Comparison of ENCODE assay signal across 32 cellular contexts in genomic region chr12:12599750-12600643, GRCh38. TPM values are rescaled to one million over a fixed set of nuclear protein-coding genes. Genes with fewer than 3 reads are reported as not detected.
DNase-seq lines count a peak whose midpoint lies in the region; ATAC-seq, FAIRE-seq and TF ChIP-seq lines count a peak whose summit lies in the region.
"Had no signal": no experiment of that assay in that cellular context is flagged by ENCODE, and none has a peak within 500 bp of the region (broad histone marks: within the 10 kb centered on the region; RNA-seq: fewer than 3 reads in every experiment).

No MANE protein-coding gene starts in this region.

- H3K9ac ChIP-seq in K562 (ENCODE audit: insufficient read depth in 1 of 2, low read depth in 2 of 2, low read length in 2 of 2) (no peak overlapping the region), mesendoderm (ENCODE audit: low read length) (no peak overlapping the region)

- TF ChIP-seq POLR2A in K562 (conservative IDR thresholded peaks at IDR 0.05), result no peak

- H3K9me3 Mint-ChIP-seq in CD14-positive monocyte (peaks cover 0 to 3% (median 0%) of the 10 kb centered on the region in 7 donors), mesothelial cell of epicardium (peaks cover 9% of the 10 kb centered on the region)
- H3K9me3 Mint-ChIP-seq: CD4-positive, CD25-positive, alpha-beta regulatory T cell; effector memory CD8-positive, alpha-beta T cell; natural killer cell treated with Interleukin-12 subunit alpha and Interleukin-12 subunit beta and Interleukin-15 and Interleukin-18, amount 100 ng/mL, for 72 hours had no signal

- no peak overlapping the region for H3K56ac ChIP-seq in mesendoderm (ENCODE audit: low read length)

- H3K4me3 Mint-ChIP-seq in CD14-positive monocyte (no peak overlapping the region), mesothelial cell of epicardium (no peak overlapping the region)
- H3K4me3 Mint-ChIP-seq: activated CD4-positive, alpha-beta T cell treated with anti-CD3 and anti-CD28 coated beads for 36 hours; CD4-positive, CD25-positive, alpha-beta regulatory T cell; effector memory CD8-positive, alpha-beta T cell; natural killer cell treated with Interleukin-12 subunit alpha and Interleukin-12 subunit beta and Interleukin-15 and Interleukin-18, amount 100 ng/mL, for 72 hours; stimulated activated effector memory CD8-positive, alpha-beta T cell treated with anti-CD3 and anti-CD28 coated beads, Interleukin-12 subunit alpha, Interleukin-12 subunit beta, amount 100 ng/mL, for 72 hours; T-helper 2 cell treated with Interferon-gamma antibody and Interleukin-4, amounts not matched to agents 5 μg/mL and 100 μg/mL, for 36 hours had no signal

- H3K79me2 ChIP-seq in K562 (ENCODE audit: control insufficient read depth, insufficient read depth, low read length), result no peaks in the 10 kb centered on the region
- H3K79me2 ChIP-seq in mesendoderm (ENCODE audit: control insufficient read depth, insufficient read depth, low read length), result no peaks in the 10 kb centered on the region

- no peaks in the 10 kb centered on the region for H4K20me1 ChIP-seq in K562 (replicated peaks; ENCODE audit: control insufficient read depth, insufficient read depth, low read length)

- H3K36me3 Mint-ChIP-seq in CD14-positive monocyte, result no peaks in the 10 kb centered on the region
- peaks cover 3% of the 10 kb centered on the region for H3K36me3 Mint-ChIP-seq in mesothelial cell of epicardium
- H3K36me3 Mint-ChIP-seq: activated naive CD4-positive, alpha-beta T cell treated with anti-CD3 and anti-CD28 coated beads, Interleukin-2, amount 50 U/mL, for 72 hours; CD4-positive, CD25-positive, alpha-beta regulatory T cell; natural killer cell treated with Interleukin-12 subunit alpha and Interleukin-12 subunit beta and Interleukin-15 and Interleukin-18, amount 100 ng/mL, for 72 hours; stimulated activated effector memory CD8-positive, alpha-beta T cell treated with anti-CD3 and anti-CD28 coated beads, Interleukin-12 subunit alpha, Interleukin-12 subunit beta, amount 100 ng/mL, for 72 hours had no signal

- DNase-seq in CD14-positive monocyte (ENCODE audit: low spot score) (no peak), NCI-H226 (peak; percentile 16), K562 (ENCODE audit: extremely low read depth in 1 of 4, low spot score in 3 of 4) (no peak), mesothelial cell of epicardium (ENCODE audit: low spot score in 2 of 2, unreplicated experiment in 2 of 2) (peak in 1 of 2 experiments; percentile 41), aorta (no peak), mesendoderm (no peak)
- DNase-seq: 8988T; activated CD4-positive, alpha-beta T cell treated with anti-CD3 and anti-CD28 coated beads for 36 hours; activated CD8-positive, alpha-beta memory T cell treated with anti-CD3 and anti-CD28 coated beads for 24 hours; activated T-cell treated with anti-CD3 and anti-CD28 coated beads for 4 hours; CD4-positive, CD25-positive, alpha-beta regulatory T cell; DND-41; effector memory CD8-positive, alpha-beta T cell; erythroblast; NCI-H1436; NCI-H2081; NCI-H345; SHP77 treated with DMSO at 0.1 percent for 48 hours; stimulated activated CD4-positive, alpha-beta T cell treated with anti-CD3 and anti-CD28 coated beads, Interleukin-15, amount 100 ng/mL, for 24 hours had no signal

- no TSS peak for BruUV-seq in K562 (replicated peaks; lab: Mats Ljungman, UMichigan)

- H3K9me3 ChIP-seq in K562 (replicated peaks; ENCODE audit: control insufficient read depth, insufficient read depth, low read depth, low read length), result no peaks in the 10 kb centered on the region
- H3K9me3 ChIP-seq in aorta (ENCODE audit: control insufficient read depth, low read length), result no peaks in the 10 kb centered on the region
- H3K9me3 ChIP-seq: HAP-1, upper lobe of left lung had no signal

- H3K27ac ChIP-seq in K562 (ENCODE audit: extremely low read depth, low read depth, low read length), result no peak overlapping the region; the same call in 2 of the 3 replicates
- H3K27ac ChIP-seq in aorta (ENCODE audit: low read depth in 1 of 2, low read length in 2 of 2), result no peak overlapping the region
- H3K27ac ChIP-seq in mesendoderm (ENCODE audit: low read depth, low read length), result no peak overlapping the region
- H3K27ac ChIP-seq: upper lobe of left lung had no signal

- H4K8ac ChIP-seq in mesendoderm (ENCODE audit: low read depth, low read length), result no peak overlapping the region

- H2AK5ac ChIP-seq in mesendoderm (ENCODE audit: low read length), result no peak overlapping the region

- H3K4me3 ChIP-seq in K562 (no peak overlapping the region), aorta (ENCODE audit: low read length in 2 of 2) (no peak overlapping the region), mesendoderm (ENCODE audit: low read length) (no peak overlapping the region)
- H3K4me3 ChIP-seq: HAP-1, lung, upper lobe of left lung had no signal

- in situ Hi-C loops in K562 (cut with MboI), result no loop called here

- H3K4me2 ChIP-seq in K562 (ENCODE audit: insufficient read depth, low read length), result no peak overlapping the region
- H3K4me2 ChIP-seq in mesendoderm (ENCODE audit: low read length), result no peak overlapping the region

- intact Hi-C loops in CD14-positive monocyte (cut with micrococcal nuclease), result no loop called here
- intact Hi-C loops in K562 (cut with micrococcal nuclease), result no loop called here
- intact Hi-C loops in aorta (cut with DNase I), result no loop called here

- H3K4me1 ChIP-seq in K562 (replicated peaks in 1 of 2; ENCODE audit: control insufficient read depth in 2 of 2, insufficient read depth in 2 of 2, low read length in 2 of 2), result no peaks in the 10 kb centered on the region
- H3K4me1 ChIP-seq in aorta (ENCODE audit: control insufficient read depth in 1 of 2, insufficient read depth in 2 of 2, low read length in 2 of 2), result no peaks in the 10 kb centered on the region
- no peaks in the 10 kb centered on the region for H3K4me1 ChIP-seq in mesendoderm (ENCODE audit: control insufficient read depth, low read depth, low read length)
- H3K4me1 ChIP-seq: HAP-1, upper lobe of left lung had no signal

- H3K9me1 ChIP-seq in K562 (ENCODE audit: control insufficient read depth, insufficient read depth, low read length), result no peaks in the 10 kb centered on the region

- H2AFZ ChIP-seq in K562 (ENCODE audit: low read depth, low read length), result peak overlapping the region; percentile 82

- ATAC-seq in K562 (peak; percentile 37; the same call in 2 of the 3 replicates), aorta (ENCODE audit: low FRiP score) (no peak), GM18909 (IDR thresholded peaks at IDR 0.05; ENCODE audit: poor library complexity, unreplicated experiment) (no peak), GM21619 (IDR thresholded peaks at IDR 0.05; ENCODE audit: unreplicated experiment) (no peak)
- ATAC-seq: activated CD4-positive, alpha-beta T cell treated with anti-CD3 and anti-CD28 coated beads for 36 hours; activated naive CD4-positive, alpha-beta T cell treated with anti-CD3 and anti-CD28 coated beads, Interleukin-2, amount 50 U/mL, for 72 hours; effector memory CD8-positive, alpha-beta T cell; natural killer cell treated with Interleukin-12 subunit alpha and Interleukin-12 subunit beta and Interleukin-15 and Interleukin-18, amount 100 ng/mL, for 72 hours; stimulated activated effector memory CD8-positive, alpha-beta T cell treated with anti-CD3 and anti-CD28 coated beads, Interleukin-12 subunit alpha, Interleukin-12 subunit beta, amount 100 ng/mL, for 72 hours had no signal

- POLR2A ChIA-PET in K562 (lab: Yijun Ruan, JAX), result interaction anchor here (0.9 kb wide), 1 partner anchor 11 kb away, joined by 3 read pairs; the partner anchor contains the start of gene CREBL2

- TF ChIP-seq RAD21 in K562 (CRISPR knock-in tag; conservative IDR thresholded peaks at IDR 0.05 in 1 of 2, IDR thresholded peaks at IDR 0.05 in 1 of 2), result no peak

- H3K27me3 Mint-ChIP-seq in CD14-positive monocyte (ENCODE audit: low read depth in 3 of 3) (peaks cover 4% of the 10 kb centered on the region in 3 donors), mesothelial cell of epicardium (ENCODE audit: low read depth) (no peaks in the 10 kb centered on the region)
- H3K27me3 Mint-ChIP-seq: activated CD4-positive, alpha-beta T cell treated with anti-CD3 and anti-CD28 coated beads for 36 hours had no signal

- H3K18ac ChIP-seq in mesendoderm (ENCODE audit: low read length), result no peak overlapping the region

- no peaks in the 10 kb centered on the region for H3K27me3 ChIP-seq in K562 (ENCODE audit: control insufficient read depth in 2 of 2, insufficient read depth in 2 of 2, low read length in 2 of 2)
- H3K27me3 ChIP-seq in aorta (ENCODE audit: control insufficient read depth in 1 of 2, insufficient read depth in 2 of 2, low read length in 1 of 2), result peaks cover 0 to 2% of the 10 kb centered on the region in 2 donors
- H3K27me3 ChIP-seq in mesendoderm (ENCODE audit: insufficient read depth, low read length, poor library complexity), result no peaks in the 10 kb centered on the region
- H3K27me3 ChIP-seq: upper lobe of left lung had no signal

- H3K36me3 ChIP-seq in K562 (ENCODE audit: control insufficient read depth, insufficient read depth, low read length), result no peaks in the 10 kb centered on the region
- no peaks in the 10 kb centered on the region for H3K36me3 ChIP-seq in aorta (ENCODE audit: control insufficient read depth in 1 of 2, insufficient read depth in 2 of 2, low read length in 1 of 2)
- H3K36me3 ChIP-seq in mesendoderm (ENCODE audit: control insufficient read depth, insufficient read depth, low read length), result no peaks in the 10 kb centered on the region
- H3K36me3 ChIP-seq: HAP-1, upper lobe of left lung had no signal

- no peak for FAIRE-seq in K562 (lab: Jason Lieb, UNC)
- FAIRE-seq: colon, D721Med, GM18507, RCC 7860 had no signal

- H3K4ac ChIP-seq in mesendoderm (ENCODE audit: low read depth, low read length), result no peak overlapping the region

- no peak overlapping the region for H2BK5ac ChIP-seq in mesendoderm (ENCODE audit: low read length)

- CTCF ChIA-PET in K562 (lab: Yijun Ruan, JAX; ENCODE audit: low intra/inter-chr PET ratio), result no interaction called here

- H2BK15ac ChIP-seq in mesendoderm (replicated peaks; ENCODE audit: low read depth), result no peak overlapping the region

- WGBS in K562 (ENCODE audit: insufficient coverage, low coverage, missing lambda C conversion rate), result 22% methylated on average over 4 of the region's 9 CpGs
- WGBS in aorta, 2 donors, result 73 to 77% methylated on average over 9 of the region's 9 CpGs
- WGBS in mesendoderm (ENCODE audit: extremely low coverage, insufficient coverage, low lambda C conversion rate), result no CpG with 5 or more reads among the region's 9 CpGs

- no peak overlapping the region for H4K5ac ChIP-seq in mesendoderm (ENCODE audit: low read length)

- H3K4me1 Mint-ChIP-seq in CD14-positive monocyte (peaks cover 13% of the 10 kb centered on the region), mesothelial cell of epicardium (peaks cover 16% of the 10 kb centered on the region)
- H3K4me1 Mint-ChIP-seq: activated CD4-positive, alpha-beta T cell treated with anti-CD3 and anti-CD28 coated beads for 36 hours; stimulated activated effector memory CD8-positive, alpha-beta T cell treated with anti-CD3 and anti-CD28 coated beads, Interleukin-12 subunit alpha, Interleukin-12 subunit beta, amount 100 ng/mL, for 72 hours had no signal

- TF ChIP-seq CTCF in CD14-positive monocyte (IDR thresholded peaks at IDR 0.05) (no peak), K562 (IDR thresholded peaks at IDR 0.05 in 2 of 3, conservative IDR thresholded peaks at IDR 0.05 in 1 of 3; ENCODE audit: insufficient read depth in 2 of 3, low read depth in 1 of 3, low read length in 3 of 3) (no peak), mesothelial cell of epicardium (IDR thresholded peaks at IDR 0.05; ENCODE audit: unreplicated experiment) (no peak)

- H3K27ac Mint-ChIP-seq in CD14-positive monocyte (peak overlapping the region in 4 of 7 donors; percentile 1 to 55 (median 41)), mesothelial cell of epicardium (peak overlapping the region; percentile 89)
- H3K27ac Mint-ChIP-seq: activated CD4-positive, alpha-beta T cell treated with anti-CD3 and anti-CD28 coated beads for 36 hours; effector memory CD8-positive, alpha-beta T cell; natural killer cell treated with Interleukin-12 subunit alpha and Interleukin-12 subunit beta and Interleukin-15 and Interleukin-18, amount 100 ng/mL, for 72 hours; stimulated activated effector memory CD8-positive, alpha-beta T cell treated with anti-CD3 and anti-CD28 coated beads, Interleukin-12 subunit alpha, Interleukin-12 subunit beta, amount 100 ng/mL, for 72 hours; T-helper 2 cell treated with Interferon-gamma antibody and Interleukin-4, amounts not matched to agents 5 μg/mL and 100 μg/mL, for 36 hours had no signal

- no peak overlapping the region for H3K23ac ChIP-seq in mesendoderm (ENCODE audit: low read length)

- TF ChIP-seq EP300 in K562 (IDR thresholded peaks at IDR 0.05; ENCODE audit: low read length), result no peak

- H2BK120ac ChIP-seq in mesendoderm (ENCODE audit: low read depth, low read length), result no peak overlapping the region

- no peaks in the 10 kb centered on the region for H3K79me1 ChIP-seq in mesendoderm (ENCODE audit: low read length)

RNA-seq across cellular contexts. Expression of gene CREBL2, which starts 11.7 kb away (rescaled TPM):
- polyA plus RNA-seq in CD14-positive monocyte, result 10 to 100 TPM; 38.2 to 45.9 TPM
- total RNA-seq in K562 (2011; cell fraction: chromatin; rRNA removed; ENCODE audit: low replicate concordance), result 2.3 and 3.8 TPM in 2 replicates
- total RNA-seq in K562 (2011; cell fraction: nucleolus; rRNA removed), result 2.0 and 2.9 TPM in 2 replicates
- 3.2 and 6.9 TPM in 2 replicates for total RNA-seq in K562 (2011; cell fraction: nucleoplasm; rRNA removed)
- total RNA-seq in K562 (2014; rRNA removed), result 7.3 and 8.9 TPM in 2 replicates
- 5.7 and 6.4 TPM in 2 replicates for total RNA-seq in K562 (2014; rRNA removed; fragmentation: Illumina TruSeq; extraction: Trizol)
- 5.5 and 5.6 TPM in 2 replicates for total RNA-seq in K562 (2015; rRNA removed; fragmentation: Illumina TruSeq; extraction: Trizol)
- total RNA-seq in K562 (2021), result 3.8 and 5.2 TPM in 2 replicates
- 4.7 and 5.2 TPM in 2 replicates for polyA plus RNA-seq in K562 (2011; rRNA removed)
- polyA plus RNA-seq in K562 (2011; cell fraction: cytosol; rRNA removed), result 2.1 and 3.8 TPM in 2 replicates
- 1.8 and 2.6 TPM in 2 replicates for polyA plus RNA-seq in K562 (2011; cell fraction: nucleus; rRNA removed)
- 4.4 and 7.9 TPM in 2 replicates for polyA plus RNA-seq in K562 (2012)
- polyA plus RNA-seq in K562 (2014; fragmentation: Illumina TruSeq; extraction: Trizol), result 4.6 and 5.0 TPM in 2 replicates
- polyA plus RNA-seq in K562 (2014; fragmentation: Nextera tagmentation; extraction: Ambion mirVana), result 1 to 10 TPM; 1.7 to 1.9 TPM
- 2.9 and 4.8 TPM in 2 replicates for polyA plus RNA-seq in K562 (2014; rRNA removed)
- 6.3 and 7.0 TPM in 2 replicates for polyA minus RNA-seq in K562 (2011; rRNA and poly(A)+ RNA removed)
- 2.6 TPM in 2 replicates for polyA minus RNA-seq in K562 (2011; cell fraction: cytosol; rRNA and poly(A)+ RNA removed)
- 1.8 and 2.7 TPM in 2 replicates for polyA minus RNA-seq in K562 (2011; cell fraction: nucleus; rRNA and poly(A)+ RNA removed)
- 7.9 to 8.5 TPM (median 8.0 TPM) in 3 replicates for total RNA-seq in mesothelial cell of epicardium
- 10 to 100 TPM; 31.2 to 42.5 TPM for total RNA-seq in aorta
- polyA plus RNA-seq in aorta, result 10 to 100 TPM; 26.6 to 47.1 TPM
- 12.4 TPM for polyA plus RNA-seq in mesendoderm (2013, experiment 1 of 2)
- polyA plus RNA-seq in mesendoderm (2013, experiment 2 of 2), result 12.0 TPM

RNA-seq across cellular contexts. Expression of gene DUSP16, which starts 37.3 kb away (rescaled TPM):
- polyA plus RNA-seq in CD14-positive monocyte (under 1 TPM; 0.04 to 0.46 TPM), K562 (2011; rRNA removed) (10.0 and 12.3 TPM in 2 replicates), K562 (2014; fragmentation: Illumina TruSeq; extraction: Trizol) (7.0 and 8.0 TPM in 2 replicates), K562 (2014; fragmentation: Nextera tagmentation; extraction: Ambion mirVana) (1 to 10 TPM in 1 of 2 experiments, under 1 TPM in 1; 0.70 to 1.1 TPM), K562 (2014; rRNA removed) (5.1 and 5.8 TPM in 2 replicates), aorta (10 to 100 TPM in 1 of 2 donors, 1 to 10 TPM in 1; 3.1 to 13.1 TPM)
- total RNA-seq in K562 (2011; cell fraction: chromatin; rRNA removed; ENCODE audit: low replicate concordance), result 11.4 and 26.0 TPM in 2 replicates
- total RNA-seq in K562 (2011; cell fraction: nucleolus; rRNA removed), result 5.7 and 5.8 TPM in 2 replicates
- total RNA-seq in K562 (2011; cell fraction: nucleoplasm; rRNA removed), result 7.7 and 9.8 TPM in 2 replicates
- total RNA-seq in K562 (2014; rRNA removed) (4.7 and 5.6 TPM in 2 replicates), K562 (2014; rRNA removed; fragmentation: Illumina TruSeq; extraction: Trizol) (5.7 and 7.1 TPM in 2 replicates), K562 (2015; rRNA removed; fragmentation: Illumina TruSeq; extraction: Trizol) (6.2 and 6.4 TPM in 2 replicates), K562 (2021) (9.2 and 10.1 TPM in 2 replicates), mesothelial cell of epicardium (31.4 to 31.9 TPM (median 31.5 TPM) in 3 replicates), aorta (10 to 100 TPM; 22.0 to 27.4 TPM)
- 6.5 and 7.6 TPM in 2 replicates for polyA plus RNA-seq in K562 (2011; cell fraction: cytosol; rRNA removed)
- polyA plus RNA-seq in K562 (2011; cell fraction: nucleus; rRNA removed), result 4.4 and 7.8 TPM in 2 replicates
- 4.5 and 5.1 TPM in 2 replicates for polyA plus RNA-seq in K562 (2012)
- 18.1 and 24.1 TPM in 2 replicates for polyA minus RNA-seq in K562 (2011; rRNA and poly(A)+ RNA removed)
- polyA minus RNA-seq in K562 (2011; cell fraction: cytosol; rRNA and poly(A)+ RNA removed), result 9.5 and 10.6 TPM in 2 replicates
- polyA minus RNA-seq in K562 (2011; cell fraction: nucleus; rRNA and poly(A)+ RNA removed), result 3.1 and 7.0 TPM in 2 replicates
- polyA plus RNA-seq in mesendoderm (2013, experiment 1 of 2), result 17.9 TPM
- 18.7 TPM for polyA plus RNA-seq in mesendoderm (2013, experiment 2 of 2)
